Comparison of ENCODE assay signal across 11 cellular contexts in genomic region chr19:12976109-12976508, GRCh38. TPM values are rescaled to one million over a fixed set of nuclear protein-coding genes. Genes with fewer than 3 reads are reported as not detected.
"Had no signal": no experiment of that assay in that cellular context is flagged by ENCODE, and none has a peak within 500 bp of the region (broad histone marks: within the 10 kb centered on the region; RNA-seq: fewer than 3 reads in every experiment).

No MANE protein-coding gene starts in this region.

RNA-seq across cellular contexts. Expression of gene DAND5, which starts 6.7 kb away (rescaled TPM):
- total RNA-seq: naive thymus-derived CD8-positive, alpha-beta T cell; natural killer cell treated with Interleukin-12 subunit alpha and Interleukin-12 subunit beta and Interleukin-15 and Interleukin-18, amount 100 ng/mL, for 72 hours; neural crest cell; osteocyte; posterior vena cava; sciatic nerve; smooth muscle cell; spleen; suprapubic skin; upper lobe of right lung; urinary bladder had no signal
- polyA plus RNA-seq: naive thymus-derived CD8-positive, alpha-beta T cell; smooth muscle cell; spleen; urinary bladder had no signal
